Comparison of ENCODE assay signal across 39 cellular contexts in the genomic region with DNA sequence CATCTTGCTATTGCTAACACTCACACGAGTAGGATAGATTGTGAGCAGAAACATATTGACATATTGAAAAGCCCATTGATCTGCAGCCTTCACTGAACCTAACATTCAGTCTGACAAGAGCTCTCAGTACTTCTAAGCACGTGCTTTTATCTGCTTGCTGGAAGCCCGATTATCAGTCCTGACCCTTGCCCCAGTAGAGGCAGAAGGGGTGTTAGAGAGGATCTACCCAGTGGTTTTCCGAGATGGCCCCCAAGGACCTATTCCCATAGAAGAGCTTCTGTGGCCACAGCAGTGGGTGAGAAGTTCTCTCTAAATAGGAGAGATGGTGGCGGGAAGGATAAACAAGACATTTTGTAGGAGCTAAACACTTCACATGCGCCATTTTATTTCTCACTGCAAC.
"Had no signal": no experiment of that assay in that cellular context is flagged by ENCODE, and none has a peak within 500 bp of the region (broad histone marks: within the 10 kb centered on the region; RNA-seq: fewer than 3 reads in every experiment).

No MANE protein-coding gene starts in this region.

- H3K4me3 ChIP-seq: adrenal gland, ascending aorta, body of pancreas, breast epithelium, cardiac muscle cell had no signal

- H3K9me3 ChIP-seq: adrenal gland, ascending aorta, body of pancreas, breast epithelium had no signal

- H3K36me3 ChIP-seq: adrenal gland, ascending aorta, brain microvascular endothelial cell, breast epithelium, cardiac muscle cell had no signal

- H3K27me3 Mint-ChIP-seq: activated naive CD4-positive, alpha-beta T cell treated with anti-CD3 and anti-CD28 coated beads, Interleukin-2, amount 10 ng/mL, durations not matched to agents 7 days and 5 days; activated naive CD4-positive, alpha-beta T cell treated with anti-CD3 and anti-CD28 coated beads, Interleukin-2, amount 50 U/mL, for 24 hours; activated naive CD8-positive, alpha-beta T cell; activated naive CD8-positive, alpha-beta T cell treated with anti-CD3 and anti-CD28 coated beads for 36 hours; activated naive CD8-positive, alpha-beta T cell treated with anti-CD3 and anti-CD28 coated beads, Interleukin-2, amount 10 ng/mL, durations not matched to agents 7 days and 5 days; activated naive CD8-positive, alpha-beta T cell treated with anti-CD3 and anti-CD28 coated beads, Interleukin-2, amount 50 U/mL, for 24 hours; activated T-helper 17 cell treated with anti-CD3 and anti-CD28 coated beads, Interleukin-2, amount 50 U/mL, for 72 hours had no signal

- DNase-seq: activated effector memory CD4-positive, alpha-beta T cell treated with anti-CD3 and anti-CD28 coated beads, Interleukin-2, amount 50 U/mL, for 16 hours; activated effector memory CD4-positive, alpha-beta T cell treated with Interleukin-2 at 50 U/mL for 16 hours; activated gamma-delta T cell; activated gamma-delta T cell treated with Interleukin-2 at 50 U/mL for 16 hours; activated naive CD4-positive, alpha-beta T cell; activated naive CD4-positive, alpha-beta T cell treated with anti-CD3 and anti-CD28 coated beads for 36 hours; activated naive CD4-positive, alpha-beta T cell treated with anti-CD3 and anti-CD28 coated beads, Interleukin-2, amount 10 ng/mL, durations not matched to agents 7 days and 5 days; activated naive CD4-positive, alpha-beta T cell treated with anti-CD3 and anti-CD28 coated beads, Interleukin-2, amount 50 U/mL, for 16 hours; activated naive CD4-positive, alpha-beta T cell treated with Interleukin-2 at 50 U/mL for 16 hours; activated naive CD8-positive, alpha-beta T cell treated with anti-CD3 and anti-CD28 coated beads for 36 hours; activated naive CD8-positive, alpha-beta T cell treated with anti-CD3 and anti-CD28 coated beads, Interleukin-2, amount 10 ng/mL, durations not matched to agents 7 days and 5 days; activated naive CD8-positive, alpha-beta T cell treated with anti-CD3 and anti-CD28 coated beads, Interleukin-2, amount 50 U/mL, for 24 hours; activated T-cell treated with anti-CD3 and anti-CD28 coated beads, Interleukin-2, amount 50 U/mL, for 1 hour; activated T-cell treated with anti-CD3 and anti-CD28 coated beads, Interleukin-2, amount 50 U/mL, for 4 hours; activated T-cell treated with anti-CD3 and anti-CD28 coated beads, Interleukin-2, amount 50 U/mL, for 48 hours; activated T-cell treated with anti-CD3 and anti-CD28 coated beads, Interleukin-2, amount 50 U/mL, for 72 hours; adrenal gland; amniotic stem cell; amygdala; anterior cingulate cortex; aorta; body of pancreas; brain microvascular endothelial cell; caudate nucleus; central memory CD4-positive, alpha-beta T cell; cerebellar nuclear complex had no signal

- FAIRE-seq: astrocyte, bronchial epithelial cell had no signal

- H3K9me3 Mint-ChIP-seq: activated naive CD4-positive, alpha-beta T cell treated with anti-CD3 and anti-CD28 coated beads for 36 hours; activated naive CD4-positive, alpha-beta T cell treated with anti-CD3 and anti-CD28 coated beads, Interleukin-2, amount 10 ng/mL, durations not matched to agents 7 days and 5 days; activated naive CD4-positive, alpha-beta T cell treated with anti-CD3 and anti-CD28 coated beads, Interleukin-2, amount 50 U/mL, for 24 hours; activated naive CD4-positive, alpha-beta T cell treated with anti-CD3 and anti-CD28 coated beads, Interleukin-2, amount 50 U/mL, for 72 hours; activated naive CD8-positive, alpha-beta T cell treated with anti-CD3 and anti-CD28 coated beads for 36 hours; activated naive CD8-positive, alpha-beta T cell treated with anti-CD3 and anti-CD28 coated beads, Interleukin-2, amount 50 U/mL, for 24 hours; activated T-cell treated with anti-CD3 and anti-CD28 coated beads, Interleukin-2, amount 50 U/mL, for 4 hours; activated T-cell treated with anti-CD3 and anti-CD28 coated beads, Interleukin-2, amount 50 U/mL, for 72 hours; activated T-helper 17 cell treated with anti-CD3 and anti-CD28 coated beads, Interleukin-2, amount 50 U/mL, for 72 hours; activated T-helper 2 cell treated with anti-CD3 and anti-CD28 coated beads, Interferon-gamma antibody, Interleukin-2, Interleukin-4, amounts not matched to agents 10 μg/mL and 5 μg/mL and 100 μg/mL, durations not matched to agents 14 hours and 24 hours and 36 hours; central memory CD8-positive, alpha-beta T cell had no signal

- H3K27me3 ChIP-seq: adrenal gland, ascending aorta, body of pancreas, brain microvascular endothelial cell, breast epithelium had no signal

- H3K4me1 ChIP-seq: adrenal gland, ascending aorta, body of pancreas, breast epithelium had no signal

- H3K27ac ChIP-seq: adrenal gland, ascending aorta, body of pancreas, brain microvascular endothelial cell, breast epithelium, cardiac muscle cell had no signal

- H3K27ac Mint-ChIP-seq: activated naive CD4-positive, alpha-beta T cell treated with anti-CD3 and anti-CD28 coated beads for 36 hours; activated naive CD4-positive, alpha-beta T cell treated with anti-CD3 and anti-CD28 coated beads, Interleukin-2, amount 10 ng/mL, durations not matched to agents 7 days and 5 days; activated naive CD4-positive, alpha-beta T cell treated with anti-CD3 and anti-CD28 coated beads, Interleukin-2, amount 50 U/mL, for 24 hours; activated naive CD4-positive, alpha-beta T cell treated with anti-CD3 and anti-CD28 coated beads, Interleukin-2, amount 50 U/mL, for 72 hours; activated naive CD8-positive, alpha-beta T cell; activated naive CD8-positive, alpha-beta T cell treated with anti-CD3 and anti-CD28 coated beads for 36 hours; activated naive CD8-positive, alpha-beta T cell treated with anti-CD3 and anti-CD28 coated beads, Interleukin-2, amount 10 ng/mL, durations not matched to agents 7 days and 5 days; activated naive CD8-positive, alpha-beta T cell treated with anti-CD3 and anti-CD28 coated beads, Interleukin-2, amount 50 U/mL, for 24 hours; activated T-cell treated with anti-CD3 and anti-CD28 coated beads, Interleukin-2, amount 50 U/mL, for 72 hours; activated T-helper 1 cell treated with anti-CD3 and anti-CD28 coated beads, Interleukin-12 subunit alpha, Interleukin-12 subunit beta, Interleukin-2, Interleukin-4 antibody, amounts not matched to agents 30 ng/mL and 10 ng/mL and 1 ng/mL, durations not matched to agents 14 hours and 24 hours and 36 hours; activated T-helper 17 cell treated with anti-CD3 and anti-CD28 coated beads, Interleukin-2, amount 50 U/mL, for 72 hours; activated T-helper 2 cell treated with anti-CD3 and anti-CD28 coated beads, Interferon-gamma antibody, Interleukin-2, Interleukin-4, amounts not matched to agents 10 μg/mL and 5 μg/mL and 100 μg/mL, durations not matched to agents 14 hours and 24 hours and 36 hours; brain had no signal

- H3K36me3 Mint-ChIP-seq: activated naive CD4-positive, alpha-beta T cell treated with anti-CD3 and anti-CD28 coated beads, Interleukin-2, amount 10 ng/mL, durations not matched to agents 7 days and 5 days; activated naive CD4-positive, alpha-beta T cell treated with anti-CD3 and anti-CD28 coated beads, Interleukin-2, amount 50 U/mL, for 24 hours; activated naive CD4-positive, alpha-beta T cell treated with anti-CD3 and anti-CD28 coated beads, Interleukin-2, amount 50 U/mL, for 72 hours; activated naive CD8-positive, alpha-beta T cell; activated naive CD8-positive, alpha-beta T cell treated with anti-CD3 and anti-CD28 coated beads for 36 hours; activated naive CD8-positive, alpha-beta T cell treated with anti-CD3 and anti-CD28 coated beads, Interleukin-2, amount 10 ng/mL, durations not matched to agents 7 days and 5 days; brain had no signal

- ATAC-seq: activated naive CD4-positive, alpha-beta T cell treated with anti-CD3 and anti-CD28 coated beads, Interleukin-2, amount 50 U/mL, for 72 hours; activated naive CD8-positive, alpha-beta T cell treated with anti-CD3 and anti-CD28 coated beads, Interleukin-2, amount 50 U/mL, for 24 hours; activated T-cell treated with anti-CD3 and anti-CD28 coated beads, Interleukin-2, amount 50 U/mL, for 4 hours; activated T-cell treated with anti-CD3 and anti-CD28 coated beads, Interleukin-2, amount 50 U/mL, for 72 hours; activated T-helper 17 cell treated with anti-CD3 and anti-CD28 coated beads, Interleukin-2, amount 50 U/mL, for 72 hours; body of pancreas had no signal

- H3K4me3 Mint-ChIP-seq: activated naive CD4-positive, alpha-beta T cell treated with anti-CD3 and anti-CD28 coated beads for 36 hours; activated naive CD4-positive, alpha-beta T cell treated with anti-CD3 and anti-CD28 coated beads, Interleukin-2, amount 10 ng/mL, durations not matched to agents 7 days and 5 days; activated naive CD4-positive, alpha-beta T cell treated with anti-CD3 and anti-CD28 coated beads, Interleukin-2, amount 50 U/mL, for 24 hours; activated naive CD8-positive, alpha-beta T cell; activated naive CD8-positive, alpha-beta T cell treated with anti-CD3 and anti-CD28 coated beads for 36 hours; activated naive CD8-positive, alpha-beta T cell treated with anti-CD3 and anti-CD28 coated beads, Interleukin-2, amount 10 ng/mL, durations not matched to agents 7 days and 5 days; activated naive CD8-positive, alpha-beta T cell treated with anti-CD3 and anti-CD28 coated beads, Interleukin-2, amount 50 U/mL, for 24 hours; activated T-cell treated with anti-CD3 and anti-CD28 coated beads, Interleukin-2, amount 50 U/mL, for 4 hours; activated T-cell treated with anti-CD3 and anti-CD28 coated beads, Interleukin-2, amount 50 U/mL, for 72 hours; activated T-helper 1 cell treated with anti-CD3 and anti-CD28 coated beads, Interleukin-12 subunit alpha, Interleukin-12 subunit beta, Interleukin-2, Interleukin-4 antibody, amounts not matched to agents 30 ng/mL and 10 ng/mL and 1 ng/mL, durations not matched to agents 14 hours and 24 hours and 36 hours; activated T-helper 17 cell treated with anti-CD3 and anti-CD28 coated beads, Interleukin-2, amount 50 U/mL, for 72 hours; brain; central memory CD8-positive, alpha-beta T cell had no signal

- H3K4me1 Mint-ChIP-seq: activated naive CD4-positive, alpha-beta T cell treated with anti-CD3 and anti-CD28 coated beads, Interleukin-2, amount 10 ng/mL, durations not matched to agents 7 days and 5 days; activated naive CD4-positive, alpha-beta T cell treated with anti-CD3 and anti-CD28 coated beads, Interleukin-2, amount 50 U/mL, for 24 hours; activated naive CD8-positive, alpha-beta T cell treated with anti-CD3 and anti-CD28 coated beads for 36 hours; activated naive CD8-positive, alpha-beta T cell treated with anti-CD3 and anti-CD28 coated beads, Interleukin-2, amount 10 ng/mL, durations not matched to agents 7 days and 5 days; activated naive CD8-positive, alpha-beta T cell treated with anti-CD3 and anti-CD28 coated beads, Interleukin-2, amount 50 U/mL, for 24 hours; activated T-helper 17 cell treated with anti-CD3 and anti-CD28 coated beads, Interleukin-2, amount 50 U/mL, for 72 hours; central memory CD8-positive, alpha-beta T cell had no signal
